25 cellular contexts compared by ENCODE assay signal in the genomic region with DNA sequence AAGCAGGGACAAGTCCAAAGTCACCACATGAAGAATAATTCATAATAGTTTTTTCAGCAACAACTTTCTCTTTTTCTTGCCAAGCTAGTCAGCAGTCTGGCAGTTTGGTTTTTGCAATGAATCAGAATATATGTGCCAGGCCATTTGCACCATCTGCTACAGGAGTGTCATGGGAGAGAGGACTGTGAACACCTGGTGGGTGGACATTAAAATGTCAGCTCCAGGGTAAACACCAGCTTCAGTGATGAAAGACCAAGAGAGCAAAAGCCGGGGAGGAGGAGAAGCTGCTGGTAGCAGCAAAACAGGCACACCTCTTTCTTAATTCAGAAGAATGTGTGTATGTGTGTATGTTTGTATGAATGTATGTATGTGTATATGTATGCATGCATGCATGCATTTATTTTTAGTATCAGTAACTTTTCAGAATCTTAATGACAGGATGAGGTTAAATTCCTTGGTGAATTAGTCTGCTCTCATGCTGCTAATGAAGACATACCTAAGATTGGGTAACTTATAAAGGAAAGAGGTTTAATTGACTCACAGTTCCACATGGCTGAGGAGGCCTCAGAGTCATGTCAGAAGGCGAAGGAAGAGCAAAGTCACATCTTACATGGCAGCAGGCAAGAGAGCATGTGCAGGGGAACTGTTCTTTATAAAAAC.
DNase-seq lines count a peak whose midpoint lies in the region; ATAC-seq and TF ChIP-seq lines count a peak whose summit lies in the region.
"Had no signal": no experiment of that assay in that cellular context is flagged by ENCODE, and none has a peak within 500 bp of the region (broad histone marks: within the 10 kb centered on the region; RNA-seq: fewer than 3 reads in every experiment).

No MANE protein-coding gene starts in this region.

- H3K27me3 ChIP-seq in WERI-Rb-1 (ENCODE audit: insufficient read depth, low read depth, severe bottlenecking): no peaks in the 10 kb centered on the region
- H3K27me3 ChIP-seq in effector memory CD4-positive, alpha-beta T cell (replicated peaks; ENCODE audit: control insufficient read depth, insufficient read depth, low read length, poor library complexity, severe bottlenecking): no peaks in the 10 kb centered on the region
- H3K27me3 ChIP-seq: BE2C, heart left ventricle had no signal

- H3K4me1 ChIP-seq in effector memory CD4-positive, alpha-beta T cell (ENCODE audit: control insufficient read depth, insufficient read depth, low read length, poor library complexity, severe bottlenecking): no peaks in the 10 kb centered on the region
- H3K4me1 ChIP-seq: BE2C, HAP-1, heart left ventricle had no signal

- H3K27ac ChIP-seq in WERI-Rb-1: no peak overlapping the region
- no peak overlapping the region for H3K27ac ChIP-seq in effector memory CD4-positive, alpha-beta T cell (ENCODE audit: insufficient read depth, low read length, poor library complexity, severe bottlenecking)
- H3K27ac ChIP-seq: heart left ventricle had no signal

- no peak for ATAC-seq in GM18858 (IDR thresholded peaks at IDR 0.05; ENCODE audit: unreplicated experiment)
- ATAC-seq: heart left ventricle, T-helper 17 cell had no signal

- no peaks in the 10 kb centered on the region for H3K9me3 ChIP-seq in WERI-Rb-1 (ENCODE audit: severe bottlenecking)
- no peaks in the 10 kb centered on the region for H3K9me3 ChIP-seq in effector memory CD4-positive, alpha-beta T cell (ENCODE audit: control insufficient read depth, low read length)
- H3K9me3 ChIP-seq: SK-N-SH had no signal

- no peak overlapping the region for H3K4me3 ChIP-seq in WERI-Rb-1 (ENCODE audit: low read depth, low read length)
- no peak overlapping the region for H3K4me3 ChIP-seq in effector memory CD4-positive, alpha-beta T cell (ENCODE audit: insufficient read depth, low read depth, low read length, poor library complexity, severe bottlenecking)
- H3K4me3 ChIP-seq: HAP-1, heart left ventricle, skin epidermis had no signal

- DNase-seq in DMS 273 treated with DMSO at 0.1 percent for 48 hours (lab: John Stamatoyannopoulos, UW) (peak; percentile 55), NCI-H2081 (lab: John Stamatoyannopoulos, UW) (peak; percentile 46 to 85), WERI-Rb-1 (peak; percentile 10), kidney tubule cell (ENCODE audit: low spot score) (peak; percentile 59), Kasumi-1 (lab: John Stamatoyannopoulos, UW) (no peak)
- no peak for DNase-seq in effector memory CD4-positive, alpha-beta T cell
- no peak for DNase-seq in activated CD4-positive, alpha-beta T cell treated with anti-CD3 and anti-CD28 coated beads, Interleukin-2, amount 50 U/mL, for 1 hour
- DNase-seq: activated CD4-positive, alpha-beta T cell treated with anti-CD3 and anti-CD28 coated beads for 48 hours; activated naive CD4-positive, alpha-beta T cell treated with anti-CD3 and anti-CD28 coated beads for 36 hours; activated T-cell treated with anti-CD3 and anti-CD28 coated beads, Interleukin-2, amount 50 U/mL, for 48 hours; BE2C; central memory CD4-positive, alpha-beta T cell; dermis blood vessel endothelial cell; DND-41; heart left ventricle; NCI-H1048; NCI-H187 treated with DMSO at 0.1 percent for 48 hours; nucleus accumbens; RPMI8226; SK-N-SH; stimulated activated CD4-positive, alpha-beta T cell treated with anti-CD3 and anti-CD28 coated beads, Interleukin-1b, Interleukin-23, amount 100 ng/mL, for 48 hours; T-helper 17 cell had no signal

- TF ChIP-seq CTCF in WERI-Rb-1 (IDR thresholded peaks at IDR 0.05; ENCODE audit: low read depth, low read length): no peak

- H3K36me3 ChIP-seq in WERI-Rb-1: no peaks in the 10 kb centered on the region
- H3K36me3 ChIP-seq in effector memory CD4-positive, alpha-beta T cell (ENCODE audit: control insufficient read depth, insufficient read depth, low read length): no peaks in the 10 kb centered on the region
- H3K36me3 ChIP-seq: BE2C, HAP-1, heart left ventricle had no signal

Comparison
In these comparisons a context has a peak if more than half of its experiments do, and no peak if none do; other contexts are left out.
1. DNase-seq: peak in DMS 273 treated with DMSO at 0.1 percent for 48 hours (single experiment), NCI-H2081 (2 of 2), WERI-Rb-1 (single experiment) and kidney tubule cell (single experiment); none in effector memory CD4-positive, alpha-beta T cell (0 of 3), Kasumi-1 (0 of 2) and activated CD4-positive, alpha-beta T cell treated with anti-CD3 and anti-CD28 coated beads, Interleukin-2, amount 50 U/mL, for 1 hour (single experiment).